ENCODE assay signal across 8 cellular contexts in genomic region chr3:5187152-5187919, GRCh38. TPM values are rescaled to one million over a fixed set of nuclear protein-coding genes. Genes with fewer than 3 reads are reported as not detected.
DNase-seq lines count a peak whose midpoint lies in the region; ATAC-seq, FAIRE-seq and TF ChIP-seq lines count a peak whose summit lies in the region.

Gene EDEM1, plus strand, starts transcription at chr3:5187707. Its CDS starts 99 bp downstream, at chr3:5187806.

- H3K9me3 ChIP-seq in A673 (ENCODE audit: low read depth, low read length, poor library complexity, severe bottlenecking) (no peaks in the 10 kb centered on the region), mammary epithelial cell (replicated peaks; ENCODE audit: insufficient read depth, low read length) (no peaks in the 10 kb centered on the region), small intestine (ENCODE audit: control insufficient read depth, low read depth) (no peaks in the 10 kb centered on the region)

- peak within 1 kb of the TSS; percentile 97 for H3K27ac ChIP-seq in A673 (ENCODE audit: low read depth, low read length, poor library complexity, severe bottlenecking)
- H3K27ac ChIP-seq in mammary epithelial cell (ENCODE audit: insufficient read depth, low read depth, low read length) = peak within 1 kb of the TSS; percentile 94
- H3K27ac ChIP-seq in small intestine (ENCODE audit: low read depth in 1 of 2, low read length in 1 of 2) = peak within 1 kb of the TSS; percentile 97 to 98

- peak within 1 kb of the TSS; percentile 95 for H3K9ac ChIP-seq in mammary epithelial cell (ENCODE audit: insufficient read depth, low read length)

- intact Hi-C loops in A673 (cut with micrococcal nuclease; ENCODE audit: unreplicated experiment) = loop anchor here (5.0 kb wide), 1 partner anchor 65 kb away; the partner anchor contains the start of gene ARL8B
- intact Hi-C loops in mammary epithelial cell (cut with micrococcal nuclease) = loop anchor here (2.0 to 5.0 kb wide), 2 partner anchors 51 to 530 kb away; no protein-coding TSS in a partner anchor

- no peaks in the 10 kb centered on the region for H4K20me1 ChIP-seq in mammary epithelial cell (ENCODE audit: insufficient read depth, low read length)

- POLR2A ChIA-PET in A673 (lab: Charles Lee; ENCODE audit: low non-redundant PET) = no interaction called here

- H3K4me1 ChIP-seq in A673 (ENCODE audit: insufficient read depth, low read length, poor library complexity, severe bottlenecking) (peaks cover 5% of the 10 kb centered on the region), mammary epithelial cell (ENCODE audit: insufficient read depth, low read length) (peaks cover 11% of the 10 kb centered on the region), small intestine (ENCODE audit: control insufficient read depth in 2 of 2, insufficient read depth in 1 of 2, low read depth in 1 of 2, low read length in 1 of 2) (peaks cover 0 to 3% of the 10 kb centered on the region in 2 donors)

- WGBS in mammary epithelial cell (ENCODE audit: low coverage, missing lambda C conversion rate) = 2% methylated on average over 18 of the region's 78 CpGs
- WGBS in small intestine, 3 donors = 0 to 1% (median 0%) methylated on average over 53 to 78 of the region's 78 CpGs

- ATAC-seq in GM18858 (IDR thresholded peaks at IDR 0.05; ENCODE audit: unreplicated experiment) = peak; percentile 76
- ATAC-seq in HG03066 (IDR thresholded peaks at IDR 0.05; ENCODE audit: low read depth, unreplicated experiment) = peak; percentile 76

- peak within 1 kb of the TSS; percentile 94 for H3K4me2 ChIP-seq in mammary epithelial cell (ENCODE audit: insufficient read depth, low read depth, low read length)

- H3K4me3 ChIP-seq in A673 (ENCODE audit: low read depth, low read length, poor library complexity, severe bottlenecking) (peak within 1 kb of the TSS; percentile 73), WI38 (ENCODE audit: low read depth, low read length) (peak within 1 kb of the TSS; percentile 93), mammary epithelial cell (replicated peaks in 1 of 3; ENCODE audit: insufficient read depth in 1 of 3, low read depth in 2 of 3, low read length in 3 of 3) (peak within 1 kb of the TSS; percentile 61 to 89 (median 86)), small intestine (ENCODE audit: low read depth in 1 of 2, low read length in 2 of 2) (peak within 1 kb of the TSS; percentile 97 to 99)

- BruUV-seq in A673 (replicated peaks; lab: Mats Ljungman, UMichigan) (no TSS peak), mammary epithelial cell (replicated peaks; lab: Mats Ljungman, UMichigan) (no TSS peak)

- no peaks in the 10 kb centered on the region for H3K36me3 ChIP-seq in A673 (ENCODE audit: insufficient read depth, low read length, poor library complexity, severe bottlenecking)
- peaks cover 2% of the 10 kb centered on the region for H3K36me3 ChIP-seq in mammary epithelial cell (ENCODE audit: insufficient read depth, low read length)
- no peaks in the 10 kb centered on the region for H3K36me3 ChIP-seq in small intestine (ENCODE audit: control insufficient read depth in 2 of 2, insufficient read depth in 2 of 2, low read length in 2 of 2)

- H2AFZ ChIP-seq in mammary epithelial cell (ENCODE audit: low read depth, low read length) = peak within 1 kb of the TSS; percentile 79

- dilution Hi-C loops in mammary epithelial cell (cut with HindIII; ENCODE audit: low sequenced_read_pairs) = loop anchor here (5.0 kb wide), 1 partner anchor 50 kb away; no protein-coding TSS in a partner anchor

- TF ChIP-seq CTCF in A673 (conservative IDR thresholded peaks at IDR 0.05; ENCODE audit: low read depth, low read length) (no peak), WI38 (IDR thresholded peaks at IDR 0.05; ENCODE audit: low read depth, low read length) (no peak), mammary epithelial cell (conservative IDR thresholded peaks at IDR 0.05 in 1 of 2, IDR thresholded peaks at IDR 0.05 in 1 of 2; ENCODE audit: extremely low read depth in 1 of 2, insufficient read depth in 1 of 2, low read depth in 1 of 2, low read length in 2 of 2) (no peak)

- peaks cover 49% of the 10 kb centered on the region for H3K79me2 ChIP-seq in mammary epithelial cell (ENCODE audit: insufficient read depth, low read length)

- DNase-seq in A673 (ENCODE audit: low spot score) (peak; percentile 94), NCI-H2196 treated with DMSO at 0.1 percent for 48 hours (lab: John Stamatoyannopoulos, UW; ENCODE audit: unreplicated experiment) (peak; percentile 65), mammary epithelial cell (peak; percentile 95), iPS-NIHi11 (ENCODE audit: low spot score) (peak; percentile 98), small intestine (peak; percentile 96)

- in situ Hi-C loops in mammary epithelial cell (cut with MboI; ENCODE audit: low sequenced_read_pairs in 2 of 2) = loop anchor here in 1 of 2 donors (25.0 kb wide), 1 partner anchor 200 kb away; the partner anchor contains the start of gene BHLHE40

- no peak for FAIRE-seq in small intestine (lab: Jason Lieb, UNC)

- CTCF ChIA-PET in A673 (lab: Charles Lee) = no interaction called here
- CTCF ChIA-PET in mammary epithelial cell (lab: Charles Lee; ENCODE audit: low non-redundant PET) = no interaction called here

- H3K27me3 ChIP-seq in A673 (replicated peaks; ENCODE audit: insufficient read depth, low read depth, low read length, poor library complexity) = no peaks in the 10 kb centered on the region
- H3K27me3 ChIP-seq in mammary epithelial cell (ENCODE audit: insufficient read depth, low read length) = no peaks in the 10 kb centered on the region
- no peaks in the 10 kb centered on the region for H3K27me3 ChIP-seq in small intestine (ENCODE audit: control insufficient read depth in 2 of 2, insufficient read depth in 2 of 2, low read length in 2 of 2)

RNA-seq across cellular contexts. Expression of gene EDEM1, which starts in this region (rescaled TPM):
- 31.4 and 32.1 TPM in 2 replicates for total RNA-seq in A673 (2021)
- 10 to 100 TPM; 78.0 to 98.0 TPM for total RNA-seq in mammary epithelial cell
- 47.0 TPM for polyA plus RNA-seq in mammary epithelial cell
- 70.9 TPM for polyA minus RNA-seq in mammary epithelial cell
- polyA plus RNA-seq in small intestine = 10 to 100 TPM in 1 of 3 donors, 1 to 10 TPM in 2; 4.0 to 13.6 (median 4.6) TPM

Comparison
In these comparisons a context has a peak if more than half of its experiments do, and no peak if none do; other contexts are left out.
1. Peak in every context shown above with its lines: DNase-seq, ATAC-seq, H3K4me3 ChIP-seq and H3K27ac ChIP-seq.